35 cellular contexts compared by ENCODE assay signal in genomic region chr1:6982443-6982842, GRCh38.
"Had no signal": no experiment of that assay in that cellular context is flagged by ENCODE, and none has a peak within 500 bp of the region (broad histone marks: within the 10 kb centered on the region; RNA-seq: fewer than 3 reads in every experiment).

No MANE protein-coding gene starts in this region.

- H3K9me3 Mint-ChIP-seq: activated B cell treated with CpG ODN at 0.5 μM for 24 hours; activated CD4-positive, alpha-beta memory T cell treated with anti-CD3 and anti-CD28 coated beads, Interleukin-2, amount 10 ng/mL, durations not matched to agents 7 days and 5 days; activated CD4-positive, alpha-beta T cell treated with anti-CD3 and anti-CD28 coated beads, Interleukin-2, amount 10 ng/mL, durations not matched to agents 7 days and 5 days; activated naive CD4-positive, alpha-beta T cell treated with anti-CD3 and anti-CD28 coated beads, Interleukin-2, amount 50 U/mL, for 72 hours; activated naive CD8-positive, alpha-beta T cell treated with anti-CD3 and anti-CD28 coated beads for 36 hours; activated T-cell treated with anti-CD3 and anti-CD28 coated beads, Interleukin-2, amount 50 U/mL, for 24 hours; activated T-helper 1 cell treated with anti-CD3 and anti-CD28 coated beads, Interleukin-12 subunit alpha, Interleukin-12 subunit beta, Interleukin-2, Interleukin-4 antibody, amounts not matched to agents 30 ng/mL and 10 ng/mL and 1 ng/mL, durations not matched to agents 14 hours and 24 hours and 36 hours; activated T-helper 17 cell treated with anti-CD3 and anti-CD28 coated beads, Interleukin-2, amount 50 U/mL, for 72 hours; T-helper 1 cell treated with Interleukin-12 subunit alpha and Interleukin-12 subunit beta and Interleukin-4 antibody, amounts not matched to agents 30 μg/mL and 1 μg/mL, for 36 hours; T-helper 2 cell treated with Interferon-gamma antibody and Interleukin-4, amounts not matched to agents 5 μg/mL and 100 μg/mL, for 36 hours had no signal

- H3K27ac ChIP-seq: adrenal gland, body of pancreas, brain microvascular endothelial cell, breast epithelium, VCaP had no signal

- H3K27me3 ChIP-seq: adrenal gland, body of pancreas, brain microvascular endothelial cell, breast epithelium had no signal

- H3K27ac Mint-ChIP-seq: activated B cell treated with CpG ODN at 0.5 μM for 24 hours; activated CD4-positive, alpha-beta memory T cell treated with anti-CD3 and anti-CD28 coated beads, Interleukin-2, amount 10 ng/mL, durations not matched to agents 7 days and 5 days; activated CD4-positive, alpha-beta T cell treated with anti-CD3 and anti-CD28 coated beads, Interleukin-2, amount 10 ng/mL, durations not matched to agents 7 days and 5 days; activated CD8-positive, alpha-beta memory T cell treated with anti-CD3 and anti-CD28 coated beads, Interleukin-2, amount 10 ng/mL, durations not matched to agents 7 days and 5 days; activated CD8-positive, alpha-beta T cell treated with anti-CD3 and anti-CD28 coated beads, Interleukin-2, amount 10 ng/mL, durations not matched to agents 7 days and 5 days; activated naive CD4-positive, alpha-beta T cell treated with anti-CD3 and anti-CD28 coated beads for 36 hours; activated naive CD4-positive, alpha-beta T cell treated with anti-CD3 and anti-CD28 coated beads, Interleukin-2, amount 50 U/mL, for 72 hours; activated naive CD8-positive, alpha-beta T cell treated with anti-CD3 and anti-CD28 coated beads for 36 hours; activated T-cell treated with anti-CD3 and anti-CD28 coated beads, Interleukin-2, amount 50 U/mL, for 24 hours; activated T-helper 1 cell treated with anti-CD3 and anti-CD28 coated beads, Interleukin-12 subunit alpha, Interleukin-12 subunit beta, Interleukin-2, Interleukin-4 antibody, amounts not matched to agents 30 ng/mL and 10 ng/mL and 1 ng/mL, durations not matched to agents 14 hours and 24 hours and 36 hours; activated T-helper 17 cell treated with anti-CD3 and anti-CD28 coated beads, Interleukin-2, amount 50 U/mL, for 72 hours; T-helper 1 cell treated with Interleukin-12 subunit alpha and Interleukin-12 subunit beta and Interleukin-4 antibody, amounts not matched to agents 30 μg/mL and 1 μg/mL, for 36 hours; T-helper 2 cell treated with Interferon-gamma antibody and Interleukin-4, amounts not matched to agents 5 μg/mL and 100 μg/mL, for 36 hours had no signal

- H3K27me3 Mint-ChIP-seq: activated CD4-positive, alpha-beta T cell treated with anti-CD3 and anti-CD28 coated beads, Interleukin-2, amount 10 ng/mL, durations not matched to agents 7 days and 5 days; activated naive CD8-positive, alpha-beta T cell treated with anti-CD3 and anti-CD28 coated beads for 36 hours had no signal

- ATAC-seq: activated CD8-positive, alpha-beta memory T cell treated with anti-CD3 and anti-CD28 coated beads, Interleukin-2, amount 10 ng/mL, durations not matched to agents 7 days and 5 days; activated CD8-positive, alpha-beta T cell treated with anti-CD3 and anti-CD28 coated beads, Interleukin-2, amount 10 ng/mL, durations not matched to agents 7 days and 5 days; activated naive CD4-positive, alpha-beta T cell treated with anti-CD3 and anti-CD28 coated beads, Interleukin-2, amount 50 U/mL, for 72 hours; activated T-helper 17 cell treated with anti-CD3 and anti-CD28 coated beads, Interleukin-2, amount 50 U/mL, for 72 hours; body of pancreas had no signal

- H3K36me3 ChIP-seq: adrenal gland, brain microvascular endothelial cell, breast epithelium had no signal

- H3K4me1 ChIP-seq: adrenal gland, body of pancreas, breast epithelium had no signal

- H3K4me1 Mint-ChIP-seq: activated B cell treated with CpG ODN at 0.5 μM for 24 hours; activated CD4-positive, alpha-beta memory T cell treated with anti-CD3 and anti-CD28 coated beads, Interleukin-2, amount 10 ng/mL, durations not matched to agents 7 days and 5 days; activated CD4-positive, alpha-beta T cell treated with anti-CD3 and anti-CD28 coated beads, Interleukin-2, amount 10 ng/mL, durations not matched to agents 7 days and 5 days; activated CD8-positive, alpha-beta memory T cell treated with anti-CD3 and anti-CD28 coated beads, Interleukin-2, amount 10 ng/mL, durations not matched to agents 7 days and 5 days; activated naive CD8-positive, alpha-beta T cell treated with anti-CD3 and anti-CD28 coated beads for 36 hours; activated T-helper 17 cell treated with anti-CD3 and anti-CD28 coated beads, Interleukin-2, amount 50 U/mL, for 72 hours had no signal

- DNase-seq: activated B cell treated with CpG ODN at 0.5 μM for 24 hours; activated CD4-positive, alpha-beta memory T cell treated with anti-CD3 and anti-CD28 coated beads, Interleukin-2, amount 10 ng/mL, durations not matched to agents 7 days and 5 days; activated CD4-positive, alpha-beta T cell treated with anti-CD3 and anti-CD28 coated beads for 48 hours; activated CD4-positive, alpha-beta T cell treated with anti-CD3 and anti-CD28 coated beads, Interleukin-2, amount 10 ng/mL, durations not matched to agents 7 days and 5 days; activated CD4-positive, alpha-beta T cell treated with anti-CD3 and anti-CD28 coated beads, Interleukin-2, amount 50 U/mL, for 48 hours; activated CD4-positive, CD25-positive, alpha-beta regulatory T cell treated with anti-CD3 and anti-CD28 coated beads, Interleukin-2, amount 50 U/mL, for 72 hours; activated CD8-positive, alpha-beta memory T cell treated with anti-CD3 and anti-CD28 coated beads for 24 hours; activated CD8-positive, alpha-beta memory T cell treated with anti-CD3 and anti-CD28 coated beads, Interleukin-2, amount 10 ng/mL, durations not matched to agents 7 days and 5 days; activated CD8-positive, alpha-beta memory T cell treated with anti-CD3 and anti-CD28 coated beads, Interleukin-2, amount 50 U/mL, for 48 hours; activated CD8-positive, alpha-beta T cell treated with anti-CD3 and anti-CD28 coated beads, Interleukin-2, amount 10 ng/mL, durations not matched to agents 7 days and 5 days; activated effector memory CD4-positive, alpha-beta T cell treated with anti-CD3 and anti-CD28 coated beads, Interleukin-2, amount 50 U/mL, for 16 hours; activated gamma-delta T cell treated with Interleukin-2 at 50 U/mL for 16 hours; activated naive CD4-positive, alpha-beta T cell; activated naive CD4-positive, alpha-beta T cell treated with anti-CD3 and anti-CD28 coated beads for 36 hours; activated naive CD4-positive, alpha-beta T cell treated with anti-CD3 and anti-CD28 coated beads, Interleukin-2, amount 50 U/mL, for 16 hours; activated naive CD8-positive, alpha-beta T cell treated with anti-CD3 and anti-CD28 coated beads for 36 hours; activated T-cell treated with anti-CD3 and anti-CD28 coated beads, Interleukin-2, amount 50 U/mL, for 24 hours; activated T-cell treated with anti-CD3 and anti-CD28 coated beads, Interleukin-2, amount 50 U/mL, for 48 hours; adrenal gland; amniotic stem cell; aorta; body of pancreas; brain microvascular endothelial cell; central memory CD4-positive, alpha-beta T cell; SW 1271; T-helper 1 cell; T-helper 2 cell; T-helper 9 cell had no signal

- H3K4me3 ChIP-seq: adrenal gland, body of pancreas, breast epithelium had no signal

- H3K36me3 Mint-ChIP-seq: activated CD8-positive, alpha-beta memory T cell treated with anti-CD3 and anti-CD28 coated beads, Interleukin-2, amount 10 ng/mL, durations not matched to agents 7 days and 5 days; activated naive CD4-positive, alpha-beta T cell treated with anti-CD3 and anti-CD28 coated beads, Interleukin-2, amount 50 U/mL, for 72 hours; activated naive CD8-positive, alpha-beta T cell treated with anti-CD3 and anti-CD28 coated beads for 36 hours had no signal

- H3K4me3 Mint-ChIP-seq: activated B cell treated with CpG ODN at 0.5 μM for 24 hours; activated CD4-positive, alpha-beta memory T cell treated with anti-CD3 and anti-CD28 coated beads, Interleukin-2, amount 10 ng/mL, durations not matched to agents 7 days and 5 days; activated CD4-positive, alpha-beta T cell treated with anti-CD3 and anti-CD28 coated beads, Interleukin-2, amount 10 ng/mL, durations not matched to agents 7 days and 5 days; activated CD8-positive, alpha-beta memory T cell treated with anti-CD3 and anti-CD28 coated beads, Interleukin-2, amount 10 ng/mL, durations not matched to agents 7 days and 5 days; activated CD8-positive, alpha-beta T cell treated with anti-CD3 and anti-CD28 coated beads, Interleukin-2, amount 10 ng/mL, durations not matched to agents 7 days and 5 days; activated naive CD4-positive, alpha-beta T cell treated with anti-CD3 and anti-CD28 coated beads for 36 hours; activated naive CD8-positive, alpha-beta T cell treated with anti-CD3 and anti-CD28 coated beads for 36 hours; activated T-cell treated with anti-CD3 and anti-CD28 coated beads, Interleukin-2, amount 50 U/mL, for 24 hours; activated T-helper 1 cell treated with anti-CD3 and anti-CD28 coated beads, Interleukin-12 subunit alpha, Interleukin-12 subunit beta, Interleukin-2, Interleukin-4 antibody, amounts not matched to agents 30 ng/mL and 10 ng/mL and 1 ng/mL, durations not matched to agents 14 hours and 24 hours and 36 hours; activated T-helper 17 cell treated with anti-CD3 and anti-CD28 coated beads, Interleukin-2, amount 50 U/mL, for 72 hours; T-helper 1 cell treated with Interleukin-12 subunit alpha and Interleukin-12 subunit beta and Interleukin-4 antibody, amounts not matched to agents 30 μg/mL and 1 μg/mL, for 36 hours; T-helper 2 cell treated with Interferon-gamma antibody and Interleukin-4, amounts not matched to agents 5 μg/mL and 100 μg/mL, for 36 hours had no signal

- H3K9me3 ChIP-seq: adrenal gland, body of pancreas, breast epithelium had no signal
